In genomic region chr6:1832844-1833787, GRCh38 we compare ENCODE assay signal across 12 cellular contexts.
DNase-seq lines count a peak whose midpoint lies in the region; ATAC-seq and TF ChIP-seq lines count a peak whose summit lies in the region.
"Had no signal": no experiment of that assay in that cellular context is flagged by ENCODE, and none has a peak within 500 bp of the region (broad histone marks: within the 10 kb centered on the region; RNA-seq: fewer than 3 reads in every experiment).

No MANE protein-coding gene starts in this region.

- no peaks in the 10 kb centered on the region for H3K27me3 ChIP-seq in tibial artery

- H3K9me3 ChIP-seq in tibial artery: peaks cover 0 to 10% (median 0%) of the 10 kb centered on the region in 3 donors

- peak overlapping the region; percentile 56 to 57 for H3K27ac ChIP-seq in tibial artery

- intact Hi-C loops in tibial artery (cut with DNase I; ENCODE audit: low total_unique reads): loop anchor here (10.0 kb wide), 1 partner anchor 62 kb away; no protein-coding TSS in a partner anchor

- H3K4me3 ChIP-seq in astrocyte of the cerebellum (ENCODE audit: low read depth, low read length) (no peak overlapping the region), tibial artery (peak overlapping the region; percentile 37 to 45)
- H3K4me3 ChIP-seq: GM12878 had no signal

- no peak for ATAC-seq in HG02678 (IDR thresholded peaks at IDR 0.05; ENCODE audit: unreplicated experiment)
- ATAC-seq: GM12878, T-cell had no signal

- H3K36me3 ChIP-seq in tibial artery: peaks cover 0 to 5% (median 0%) of the 10 kb centered on the region in 3 donors

- no peak for TF ChIP-seq CTCF in astrocyte of the cerebellum (IDR thresholded peaks at IDR 0.05; ENCODE audit: low read depth, low read length, missing control alignments)
- TF ChIP-seq CTCF in tibial artery (IDR thresholded peaks at IDR 0.05): no peak

- H3K4me1 ChIP-seq in tibial artery: peaks cover 0 to 24% (median 12%) of the 10 kb centered on the region in 4 donors

- in situ Hi-C loops in astrocyte of the cerebellum (cut with HindIII; ENCODE audit: low sequenced_read_pairs): no loop called here

- DNase-seq in M059J (ENCODE audit: low read depth): peak; percentile 78
- DNase-seq in astrocyte of the cerebellum (ENCODE audit: low read depth): peak; percentile 29
- DNase-seq in kidney glomerular epithelial cell (lab: John Stamatoyannopoulos, UW): peak; percentile 69
- peak in 1 of 2 donors; percentile 47 for DNase-seq in tibial artery
- no peak for DNase-seq in stimulated activated CD4-positive, alpha-beta T cell treated with anti-CD3 and anti-CD28 coated beads, Interleukin-1b, Interleukin-23, amount 100 ng/mL, for 48 hours
- DNase-seq in NCI-H2107 treated with DMSO at 0.1 percent for 48 hours (lab: John Stamatoyannopoulos, UW; ENCODE audit: unreplicated experiment): no peak
- DNase-seq in activated CD4-positive, alpha-beta T cell treated with anti-CD3 and anti-CD28 coated beads for 48 hours: no peak
- DNase-seq: H7, KG1, T-cell had no signal

Comparison
In these comparisons a context has a peak if more than half of its experiments do, and no peak if none do; other contexts are left out.
1. DNase-seq: peak in M059J (single experiment), astrocyte of the cerebellum (single experiment) and kidney glomerular epithelial cell (single experiment); none in stimulated activated CD4-positive, alpha-beta T cell treated with anti-CD3 and anti-CD28 coated beads, Interleukin-1b, Interleukin-23, amount 100 ng/mL, for 48 hours (single experiment), NCI-H2107 treated with DMSO at 0.1 percent for 48 hours (single experiment) and activated CD4-positive, alpha-beta T cell treated with anti-CD3 and anti-CD28 coated beads for 48 hours (single experiment).